ENCODE assay signal across 13 cellular contexts in genomic region chr4:162557516-162558106, GRCh38.
"Had no signal": no experiment of that assay in that cellular context is flagged by ENCODE, and none has a peak within 500 bp of the region (broad histone marks: within the 10 kb centered on the region; RNA-seq: fewer than 3 reads in every experiment).

No MANE protein-coding gene starts in this region.

- H3K9me3 Mint-ChIP-seq: neural crest cell had no signal

- H3K4me3 Mint-ChIP-seq: activated naive CD8-positive, alpha-beta T cell treated with anti-CD3 and anti-CD28 coated beads for 36 hours; neural crest cell had no signal

- H3K27ac Mint-ChIP-seq: activated naive CD8-positive, alpha-beta T cell treated with anti-CD3 and anti-CD28 coated beads for 36 hours had no signal

- ATAC-seq: body of pancreas, gastrocnemius medialis had no signal

- H3K4me1 Mint-ChIP-seq: activated naive CD8-positive, alpha-beta T cell treated with anti-CD3 and anti-CD28 coated beads for 36 hours; neural crest cell had no signal

- H3K36me3 Mint-ChIP-seq: activated naive CD8-positive, alpha-beta T cell treated with anti-CD3 and anti-CD28 coated beads for 36 hours had no signal

- DNase-seq: activated CD4-positive, alpha-beta T cell treated with anti-CD3 and anti-CD28 coated beads, Interleukin-2, amount 50 U/mL, for 1 hour; activated CD8-positive, alpha-beta memory T cell treated with anti-CD3 and anti-CD28 coated beads for 24 hours; activated gamma-delta T cell treated with Interleukin-2 at 50 U/mL for 16 hours; activated naive CD8-positive, alpha-beta T cell treated with anti-CD3 and anti-CD28 coated beads for 36 hours; amygdala; body of pancreas; caudate nucleus; erythroblast; gastrocnemius medialis; midbrain; stimulated activated CD4-positive, alpha-beta T cell treated with anti-CD3 and anti-CD28 coated beads, Interleukin-12 subunit alpha, Interleukin-12 subunit beta, amount 100 ng/mL, for 4 hours; stimulated activated CD4-positive, alpha-beta T cell treated with anti-CD3 and anti-CD28 coated beads, Interleukin-2, amount 100 ng/mL, for 24 hours had no signal

- H3K27me3 Mint-ChIP-seq: activated naive CD8-positive, alpha-beta T cell treated with anti-CD3 and anti-CD28 coated beads for 36 hours had no signal
